In the genomic region with DNA sequence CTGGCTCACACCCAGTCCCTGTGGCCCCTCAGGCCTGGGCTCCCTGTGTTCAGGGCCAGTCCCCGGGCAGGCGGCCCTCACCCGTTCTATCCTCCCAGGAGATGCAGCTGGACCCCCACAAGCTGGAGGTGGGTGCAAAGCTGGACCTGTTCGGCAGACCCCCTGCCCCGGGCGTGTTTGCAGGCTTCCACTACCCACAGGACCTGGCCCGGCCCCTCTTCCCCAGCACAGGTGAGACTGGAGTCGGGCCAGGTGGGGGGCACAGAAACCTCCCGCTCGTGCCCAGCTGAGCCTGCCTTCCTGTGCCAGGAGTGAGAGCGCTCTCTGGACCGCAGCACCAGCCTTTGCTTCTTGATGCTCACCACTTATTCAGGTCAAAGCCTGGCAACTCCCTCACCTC, we compare ENCODE assay signal across 39 cellular contexts. TPM values are rescaled to one million over a fixed set of nuclear protein-coding genes. Genes with fewer than 3 reads are reported as not detected.
"Had no signal": no experiment of that assay in that cellular context is flagged by ENCODE, and none has a peak within 500 bp of the region (broad histone marks: within the 10 kb centered on the region; RNA-seq: fewer than 3 reads in every experiment).

No MANE protein-coding gene starts in this region.

- H3K27me3 ChIP-seq: MG63 had no signal

- H3K4me2 ChIP-seq: KMS-11 had no signal

- H3K9me3 ChIP-seq: MG63 had no signal

- H3K27ac ChIP-seq: KMS-11 had no signal

- H3K9ac ChIP-seq: KMS-11 had no signal

- H3K4me3 ChIP-seq: MG63 had no signal

- DNase-seq: Karpas-422, Kasumi-1, MG63, MM.1S, MV-4-11, NCI-H1048, NCI-H1092, NCI-H1092 treated with DMSO at 0.1 percent for 48 hours, NCI-H1105, NCI-H1105 treated with DMSO at 0.1 percent for 48 hours, NCI-H1417, NCI-H1417 treated with DMSO at 0.1 percent for 48 hours, NCI-H1436, NCI-H1436 treated with DMSO at 0.1 percent for 48 hours, NCI-H146, NCI-H1694, NCI-H1694 treated with DMSO at 0.1 percent for 48 hours, NCI-H187, NCI-H187 treated with DMSO at 0.1 percent for 48 hours, NCI-H1930, NCI-H2029, NCI-H2029 treated with DMSO at 0.1 percent for 48 hours, NCI-H2081, NCI-H2081 treated with DMSO at 0.1 percent for 48 hours, NCI-H2107, NCI-H2171, NCI-H2171 treated with DMSO at 0.1 percent for 48 hours, NCI-H2227 treated with DMSO at 0.1 percent for 48 hours, NCI-H226, NCI-H345, NCI-H446, NCI-H446 treated with DMSO at 0.1 percent for 48 hours, NCI-H510A, NCI-H510A treated with DMSO at 0.1 percent for 48 hours had no signal

RNA-seq across cellular contexts. Expression of gene LRCOL1, which starts 33.7 kb away (rescaled TPM):
- total RNA-seq: LHCN-M2, M059J, MCF 10A, NCI-H460 had no signal

RNA-seq across cellular contexts. Expression of gene P2RX2, which starts 41.9 kb away (rescaled TPM):
- total RNA-seq: LHCN-M2, M059J, MCF 10A, NCI-H460 had no signal
